Comparison of ENCODE assay signal across 1 cellular context in genomic region chr16:57840833-57841232, GRCh38.
TF ChIP-seq lines count a peak whose summit lies in the region.

No MANE protein-coding gene starts in this region.

TF ChIP-seq in HepG2, 621 proteins besides CTCF, POLR2A, EP300 and RAD21 (continued from another document and continues in another):
- peak in 1 of 2 experiments; percentile 84; a peak in 2 of 4 replicates for TF ChIP-seq ATF4 (CRISPR knock-in tag; IDR thresholded peaks at IDR 0.05)
- no peak for TF ChIP-seq ZNF674 (CRISPR knock-in tag; IDR thresholded peaks at IDR 0.05; ENCODE audit: low read depth)
- no peak for TF ChIP-seq EEA1 (CRISPR knock-in tag; IDR thresholded peaks at IDR 0.05; ENCODE audit: borderline replicate concordance)
- TF ChIP-seq FLYWCH1 (CRISPR knock-in tag; IDR thresholded peaks at IDR 0.05): no peak
- TF ChIP-seq HNRNPL (IDR thresholded peaks at IDR 0.05; ENCODE audit: low read depth, low read length): no peak
- no peak; the same call in 1 of the 2 replicates for TF ChIP-seq HOXA9 (CRISPR knock-in tag; IDR thresholded peaks at IDR 0.05; ENCODE audit: borderline replicate concordance)
- TF ChIP-seq ZNF280B (CRISPR knock-in tag; IDR thresholded peaks at IDR 0.05; ENCODE audit: borderline replicate concordance): no peak
- TF ChIP-seq RBAK (CRISPR knock-in tag; IDR thresholded peaks at IDR 0.05): no peak
- no peak for TF ChIP-seq PAWR (CRISPR knock-in tag; IDR thresholded peaks at IDR 0.05; ENCODE audit: borderline replicate concordance)
- TF ChIP-seq, protein P1, sequence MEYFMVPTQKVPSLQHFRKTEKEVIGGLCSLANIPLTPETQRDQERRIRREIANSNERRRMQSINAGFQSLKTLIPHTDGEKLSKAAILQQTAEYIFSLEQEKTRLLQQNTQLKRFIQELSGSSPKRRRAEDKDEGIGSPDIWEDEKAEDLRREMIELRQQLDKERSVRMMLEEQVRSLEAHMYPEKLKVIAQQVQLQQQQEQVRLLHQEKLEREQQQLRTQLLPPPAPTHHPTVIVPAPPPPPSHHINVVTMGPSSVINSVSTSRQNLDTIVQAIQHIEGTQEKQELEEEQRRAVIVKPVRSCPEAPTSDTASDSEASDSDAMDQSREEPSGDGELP (IDR thresholded peaks at IDR 0.05; ENCODE audit: borderline replicate concordance, low read depth): no peak; the same call in 1 of the 2 replicates
- TF ChIP-seq ZFP82 (CRISPR knock-in tag; IDR thresholded peaks at IDR 0.05; ENCODE audit: borderline replicate concordance): no peak
- TF ChIP-seq, protein P2, sequence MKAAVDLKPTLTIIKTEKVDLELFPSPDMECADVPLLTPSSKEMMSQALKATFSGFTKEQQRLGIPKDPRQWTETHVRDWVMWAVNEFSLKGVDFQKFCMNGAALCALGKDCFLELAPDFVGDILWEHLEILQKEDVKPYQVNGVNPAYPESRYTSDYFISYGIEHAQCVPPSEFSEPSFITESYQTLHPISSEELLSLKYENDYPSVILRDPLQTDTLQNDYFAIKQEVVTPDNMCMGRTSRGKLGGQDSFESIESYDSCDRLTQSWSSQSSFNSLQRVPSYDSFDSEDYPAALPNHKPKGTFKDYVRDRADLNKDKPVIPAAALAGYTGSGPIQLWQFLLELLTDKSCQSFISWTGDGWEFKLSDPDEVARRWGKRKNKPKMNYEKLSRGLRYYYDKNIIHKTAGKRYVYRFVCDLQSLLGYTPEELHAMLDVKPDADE (CRISPR knock-in tag; IDR thresholded peaks at IDR 0.05): no peak
- TF ChIP-seq MYNN (CRISPR knock-in tag; IDR thresholded peaks at IDR 0.05; ENCODE audit: low read depth): no peak
- peak; percentile 58; the same call in 1 of the 2 replicates for TF ChIP-seq MEF2D (CRISPR knock-in tag; IDR thresholded peaks at IDR 0.05)
- no peak for TF ChIP-seq ZKSCAN5 (CRISPR knock-in tag; IDR thresholded peaks at IDR 0.05)
- TF ChIP-seq ZNF83 (CRISPR knock-in tag; IDR thresholded peaks at IDR 0.05; ENCODE audit: borderline replicate concordance): no peak
- no peak for TF ChIP-seq KLF13 (CRISPR knock-in tag; IDR thresholded peaks at IDR 0.05)
- no peak for TF ChIP-seq ZC3H4 (CRISPR knock-in tag; IDR thresholded peaks at IDR 0.05; ENCODE audit: borderline replicate concordance)
- TF ChIP-seq BCL3 (CRISPR knock-in tag; IDR thresholded peaks at IDR 0.05): no peak
- peak; percentile 78 for TF ChIP-seq ELF3 (CRISPR knock-in tag; IDR thresholded peaks at IDR 0.05)
- no peak for TF ChIP-seq KLF6 (CRISPR knock-in tag; IDR thresholded peaks at IDR 0.05)
- TF ChIP-seq, protein P3, sequence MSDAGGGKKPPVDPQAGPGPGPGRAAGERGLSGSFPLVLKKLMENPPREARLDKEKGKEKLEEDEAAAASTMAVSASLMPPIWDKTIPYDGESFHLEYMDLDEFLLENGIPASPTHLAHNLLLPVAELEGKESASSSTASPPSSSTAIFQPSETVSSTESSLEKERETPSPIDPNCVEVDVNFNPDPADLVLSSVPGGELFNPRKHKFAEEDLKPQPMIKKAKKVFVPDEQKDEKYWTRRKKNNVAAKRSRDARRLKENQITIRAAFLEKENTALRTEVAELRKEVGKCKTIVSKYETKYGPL (CRISPR knock-in tag; IDR thresholded peaks at IDR 0.05): no peak
- TF ChIP-seq ZNF20 (CRISPR knock-in tag; IDR thresholded peaks at IDR 0.05): no peak
- TF ChIP-seq KDM4B (CRISPR knock-in tag; IDR thresholded peaks at IDR 0.05): peak; percentile 71; the same call in 1 of the 2 replicates
- TF ChIP-seq GATAD2A (CRISPR knock-in tag; IDR thresholded peaks at IDR 0.05): peak; percentile 96
- peak; percentile 57 for TF ChIP-seq NCOA2 (CRISPR knock-in tag; IDR thresholded peaks at IDR 0.05)
- TF ChIP-seq TOPORS (CRISPR knock-in tag; IDR thresholded peaks at IDR 0.05): no peak
- no peak for TF ChIP-seq ZNF484 (CRISPR knock-in tag; IDR thresholded peaks at IDR 0.05; ENCODE audit: borderline replicate concordance, low read depth)
- TF ChIP-seq HINFP (CRISPR knock-in tag; IDR thresholded peaks at IDR 0.05; ENCODE audit: low read depth): peak; percentile 77; the same call in 1 of the 2 replicates
- TF ChIP-seq ZFAT (CRISPR knock-in tag; conservative IDR thresholded peaks at IDR 0.05): no peak
- TF ChIP-seq TGIF2 (CRISPR knock-in tag; IDR thresholded peaks at IDR 0.05): no peak
- TF ChIP-seq ARID5B (CRISPR knock-in tag; IDR thresholded peaks at IDR 0.05): peak; percentile 98
- TF ChIP-seq, protein P4, sequence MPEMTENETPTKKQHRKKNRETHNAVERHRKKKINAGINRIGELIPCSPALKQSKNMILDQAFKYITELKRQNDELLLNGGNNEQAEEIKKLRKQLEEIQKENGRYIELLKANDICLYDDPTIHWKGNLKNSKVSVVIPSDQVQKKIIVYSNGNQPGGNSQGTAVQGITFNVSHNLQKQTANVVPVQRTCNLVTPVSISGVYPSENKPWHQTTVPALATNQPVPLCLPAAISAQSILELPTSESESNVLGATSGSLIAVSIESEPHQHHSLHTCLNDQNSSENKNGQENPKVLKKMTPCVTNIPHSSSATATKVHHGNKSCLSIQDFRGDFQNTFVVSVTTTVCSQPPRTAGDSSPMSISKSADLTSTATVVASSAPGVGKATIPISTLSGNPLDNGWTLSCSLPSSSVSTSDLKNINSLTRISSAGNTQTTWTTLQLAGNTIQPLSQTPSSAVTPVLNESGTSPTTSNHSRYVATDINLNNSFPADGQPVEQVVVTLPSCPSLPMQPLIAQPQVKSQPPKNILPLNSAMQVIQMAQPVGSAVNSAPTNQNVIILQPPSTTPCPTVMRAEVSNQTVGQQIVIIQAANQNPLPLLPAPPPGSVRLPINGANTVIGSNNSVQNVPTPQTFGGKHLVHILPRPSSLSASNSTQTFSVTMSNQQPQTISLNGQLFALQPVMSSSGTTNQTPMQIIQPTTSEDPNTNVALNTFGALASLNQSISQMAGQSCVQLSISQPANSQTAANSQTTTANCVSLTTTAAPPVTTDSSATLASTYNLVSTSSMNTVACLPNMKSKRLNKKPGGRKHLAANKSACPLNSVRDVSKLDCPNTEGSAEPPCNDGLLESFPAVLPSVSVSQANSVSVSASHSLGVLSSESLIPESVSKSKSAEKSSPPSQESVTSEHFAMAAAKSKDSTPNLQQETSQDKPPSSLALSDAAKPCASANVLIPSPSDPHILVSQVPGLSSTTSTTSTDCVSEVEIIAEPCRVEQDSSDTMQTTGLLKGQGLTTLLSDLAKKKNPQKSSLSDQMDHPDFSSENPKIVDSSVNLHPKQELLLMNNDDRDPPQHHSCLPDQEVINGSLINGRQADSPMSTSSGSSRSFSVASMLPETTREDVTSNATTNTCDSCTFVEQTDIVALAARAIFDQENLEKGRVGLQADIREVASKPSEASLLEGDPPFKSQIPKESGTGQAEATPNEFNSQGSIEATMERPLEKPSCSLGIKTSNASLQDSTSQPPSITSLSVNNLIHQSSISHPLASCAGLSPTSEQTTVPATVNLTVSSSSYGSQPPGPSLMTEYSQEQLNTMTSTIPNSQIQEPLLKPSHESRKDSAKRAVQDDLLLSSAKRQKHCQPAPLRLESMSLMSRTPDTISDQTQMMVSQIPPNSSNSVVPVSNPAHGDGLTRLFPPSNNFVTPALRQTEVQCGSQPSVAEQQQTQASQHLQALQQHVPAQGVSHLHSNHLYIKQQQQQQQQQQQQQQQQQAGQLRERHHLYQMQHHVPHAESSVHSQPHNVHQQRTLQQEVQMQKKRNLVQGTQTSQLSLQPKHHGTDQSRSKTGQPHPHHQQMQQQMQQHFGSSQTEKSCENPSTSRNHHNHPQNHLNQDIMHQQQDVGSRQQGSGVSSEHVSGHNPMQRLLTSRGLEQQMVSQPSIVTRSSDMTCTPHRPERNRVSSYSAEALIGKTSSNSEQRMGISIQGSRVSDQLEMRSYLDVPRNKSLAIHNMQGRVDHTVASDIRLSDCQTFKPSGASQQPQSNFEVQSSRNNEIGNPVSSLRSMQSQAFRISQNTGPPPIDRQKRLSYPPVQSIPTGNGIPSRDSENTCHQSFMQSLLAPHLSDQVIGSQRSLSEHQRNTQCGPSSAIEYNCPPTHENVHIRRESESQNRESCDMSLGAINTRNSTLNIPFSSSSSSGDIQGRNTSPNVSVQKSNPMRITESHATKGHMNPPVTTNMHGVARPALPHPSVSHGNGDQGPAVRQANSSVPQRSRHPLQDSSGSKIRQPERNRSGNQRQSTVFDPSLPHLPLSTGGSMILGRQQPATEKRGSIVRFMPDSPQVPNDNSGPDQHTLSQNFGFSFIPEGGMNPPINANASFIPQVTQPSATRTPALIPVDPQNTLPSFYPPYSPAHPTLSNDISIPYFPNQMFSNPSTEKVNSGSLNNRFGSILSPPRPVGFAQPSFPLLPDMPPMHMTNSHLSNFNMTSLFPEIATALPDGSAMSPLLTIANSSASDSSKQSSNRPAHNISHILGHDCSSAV (CRISPR knock-in tag; IDR thresholded peaks at IDR 0.05; ENCODE audit: borderline replicate concordance): no peak
- no peak for TF ChIP-seq SIN3B (IDR thresholded peaks at IDR 0.05; ENCODE audit: low read length)
- no peak for TF ChIP-seq ZNF773 (CRISPR knock-in tag; IDR thresholded peaks at IDR 0.05; ENCODE audit: borderline replicate concordance)
- no peak for TF ChIP-seq CHD2 (IDR thresholded peaks at IDR 0.05; ENCODE audit: low read depth, low read length)
- TF ChIP-seq ZNF367 (CRISPR knock-in tag; IDR thresholded peaks at IDR 0.05; ENCODE audit: borderline replicate concordance): no peak
- TF ChIP-seq, protein P5, sequence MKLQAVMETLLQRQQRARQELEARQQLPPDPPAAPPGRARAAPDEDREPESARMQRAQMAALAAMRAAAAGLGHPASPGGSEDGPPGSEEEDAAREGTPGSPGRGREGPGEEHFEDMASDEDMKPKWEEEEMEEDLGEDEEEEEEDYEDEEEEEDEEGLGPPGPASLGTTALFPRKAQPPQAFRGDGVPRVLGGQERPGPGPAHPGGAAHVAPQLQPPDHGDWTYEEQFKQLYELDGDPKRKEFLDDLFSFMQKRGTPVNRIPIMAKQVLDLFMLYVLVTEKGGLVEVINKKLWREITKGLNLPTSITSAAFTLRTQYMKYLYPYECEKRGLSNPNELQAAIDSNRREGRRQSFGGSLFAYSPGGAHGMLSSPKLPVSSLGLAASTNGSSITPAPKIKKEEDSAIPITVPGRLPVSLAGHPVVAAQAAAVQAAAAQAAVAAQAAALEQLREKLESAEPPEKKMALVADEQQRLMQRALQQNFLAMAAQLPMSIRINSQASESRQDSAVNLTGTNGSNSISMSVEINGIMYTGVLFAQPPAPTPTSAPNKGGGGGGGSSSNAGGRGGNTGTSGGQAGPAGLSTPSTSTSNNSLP (IDR thresholded peaks at IDR 0.05; ENCODE audit: low read depth, low read length): no peak
- no peak for TF ChIP-seq ETV6 (CRISPR knock-in tag; conservative IDR thresholded peaks at IDR 0.05)
- TF ChIP-seq ZNF329 (CRISPR knock-in tag; IDR thresholded peaks at IDR 0.05; ENCODE audit: low read depth): no peak
